Comparison of ENCODE assay signal across 1 cellular context in genomic region chr15:40474581-40474980, GRCh38.
TF ChIP-seq lines count a peak whose summit lies in the region.

No MANE protein-coding gene starts in this region.

TF ChIP-seq in H1, 55 proteins besides CTCF, POLR2A, EP300 and RAD21:
- TF ChIP-seq KDM5A (IDR thresholded peaks at IDR 0.05; ENCODE audit: low read length) (no peak), SUZ12 (IDR thresholded peaks at IDR 0.05; ENCODE audit: low read length) (no peak), TEAD4 (IDR thresholded peaks at IDR 0.05; ENCODE audit: low read depth, low read length) (no peak), SP2 (IDR thresholded peaks at IDR 0.05; ENCODE audit: low read length) (no peak), USF2 (IDR thresholded peaks at IDR 0.05; ENCODE audit: low read length) (no peak), BRCA1 (IDR thresholded peaks at IDR 0.05; ENCODE audit: low read depth, low read length) (no peak), HDAC2 (IDR thresholded peaks at IDR 0.05; ENCODE audit: borderline replicate concordance in 1 of 2, low read depth in 2 of 2, low read length in 2 of 2) (no peak)
